Comparison of ENCODE assay signal across 1 cellular context in the genomic region with DNA sequence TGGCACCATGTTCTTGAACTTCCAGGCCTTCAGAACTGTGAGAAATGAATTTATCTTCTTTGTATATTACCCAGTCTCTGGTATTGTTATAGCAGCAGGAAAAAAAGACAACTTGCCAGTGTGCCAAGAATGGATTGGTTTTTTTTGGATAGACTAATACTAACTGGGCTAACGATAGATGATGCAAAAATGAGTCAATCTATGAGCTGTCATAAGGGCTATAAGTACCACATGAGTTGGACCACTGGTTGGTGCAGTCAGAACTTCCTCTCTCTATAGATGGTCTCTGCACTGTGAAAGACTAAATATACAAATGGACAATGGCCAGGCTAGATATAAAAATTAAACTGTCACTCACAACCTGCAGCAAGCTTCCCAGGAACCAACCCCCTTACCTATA.
TF ChIP-seq lines count a peak whose summit lies in the region.

No MANE protein-coding gene starts in this region.

TF ChIP-seq in SK-N-SH, 30 proteins besides CTCF, POLR2A, EP300 and RAD21 (continued from another document):
- peak; percentile 69; the same call in 1 of the 2 replicates for TF ChIP-seq FOSL2 (IDR thresholded peaks at IDR 0.05; ENCODE audit: borderline replicate concordance, low read depth)
- no peak for TF ChIP-seq CHD2 (IDR thresholded peaks at IDR 0.05; ENCODE audit: low read length, partially characterized antibody)
